In genomic region chr14:54339771-54340170, GRCh38 we compare ENCODE assay signal across 31 cellular contexts. TPM values are rescaled to one million over a fixed set of nuclear protein-coding genes. Genes with fewer than 3 reads are reported as not detected.
"Had no signal": no experiment of that assay in that cellular context is flagged by ENCODE, and none has a peak within 500 bp of the region (broad histone marks: within the 10 kb centered on the region; RNA-seq: fewer than 3 reads in every experiment).

No MANE protein-coding gene starts in this region.

- H3K27ac Mint-ChIP-seq: activated B cell treated with CpG ODN at 0.5 μM for 24 hours; activated CD4-positive, alpha-beta memory T cell treated with anti-CD3 and anti-CD28 coated beads for 36 hours; activated CD8-positive, alpha-beta memory T cell treated with anti-CD3 and anti-CD28 coated beads, Interleukin-2, amount 10 ng/mL, durations not matched to agents 7 days and 5 days; activated CD8-positive, alpha-beta T cell treated with anti-CD3 and anti-CD28 coated beads, Interleukin-2, amount 10 ng/mL, durations not matched to agents 7 days and 5 days; activated naive CD4-positive, alpha-beta T cell treated with anti-CD3 and anti-CD28 coated beads for 36 hours; activated naive CD4-positive, alpha-beta T cell treated with anti-CD3 and anti-CD28 coated beads, Interleukin-2, amount 50 U/mL, for 24 hours; activated naive CD8-positive, alpha-beta T cell treated with anti-CD3 and anti-CD28 coated beads for 36 hours; activated naive CD8-positive, alpha-beta T cell treated with anti-CD3 and anti-CD28 coated beads, Interleukin-2, amount 50 U/mL, for 24 hours; activated T-helper 1 cell treated with anti-CD3 and anti-CD28 coated beads, Interleukin-12 subunit alpha, Interleukin-12 subunit beta, Interleukin-2, Interleukin-4 antibody, amounts not matched to agents 30 ng/mL and 10 ng/mL and 1 ng/mL, durations not matched to agents 14 hours and 24 hours and 36 hours; activated T-helper 2 cell treated with anti-CD3 and anti-CD28 coated beads, Interferon-gamma antibody, Interleukin-2, Interleukin-4, amounts not matched to agents 10 μg/mL and 5 μg/mL and 100 μg/mL, durations not matched to agents 14 hours and 24 hours and 36 hours had no signal

- H3K27ac ChIP-seq: adrenal gland, body of pancreas, colonic mucosa, epithelial cell of prostate, esophagus squamous epithelium, gastroesophageal sphincter, VCaP had no signal

- ATAC-seq: activated CD4-positive, CD25-positive, alpha-beta regulatory T cell treated with anti-CD3 and anti-CD28 coated beads, Interleukin-2, amount 50 U/mL, for 24 hours; activated CD8-positive, alpha-beta memory T cell treated with anti-CD3 and anti-CD28 coated beads, Interleukin-2, amount 10 ng/mL, durations not matched to agents 7 days and 5 days; activated CD8-positive, alpha-beta T cell treated with anti-CD3 and anti-CD28 coated beads, Interleukin-2, amount 10 ng/mL, durations not matched to agents 7 days and 5 days; activated naive CD8-positive, alpha-beta T cell treated with anti-CD3 and anti-CD28 coated beads, Interleukin-2, amount 50 U/mL, for 24 hours; body of pancreas; gastroesophageal sphincter had no signal

- H3K36me3 Mint-ChIP-seq: activated CD4-positive, alpha-beta memory T cell treated with anti-CD3 and anti-CD28 coated beads for 36 hours; activated CD8-positive, alpha-beta memory T cell treated with anti-CD3 and anti-CD28 coated beads, Interleukin-2, amount 10 ng/mL, durations not matched to agents 7 days and 5 days; activated naive CD4-positive, alpha-beta T cell treated with anti-CD3 and anti-CD28 coated beads, Interleukin-2, amount 50 U/mL, for 24 hours; activated naive CD8-positive, alpha-beta T cell treated with anti-CD3 and anti-CD28 coated beads for 36 hours had no signal

- H3K36me3 ChIP-seq: adrenal gland, colonic mucosa, esophagus squamous epithelium, gastroesophageal sphincter had no signal

- H3K4me3 Mint-ChIP-seq: activated B cell treated with CpG ODN at 0.5 μM for 24 hours; activated CD4-positive, alpha-beta memory T cell treated with anti-CD3 and anti-CD28 coated beads for 36 hours; activated CD8-positive, alpha-beta memory T cell treated with anti-CD3 and anti-CD28 coated beads, Interleukin-2, amount 10 ng/mL, durations not matched to agents 7 days and 5 days; activated CD8-positive, alpha-beta T cell treated with anti-CD3 and anti-CD28 coated beads, Interleukin-2, amount 10 ng/mL, durations not matched to agents 7 days and 5 days; activated naive CD4-positive, alpha-beta T cell treated with anti-CD3 and anti-CD28 coated beads for 36 hours; activated naive CD4-positive, alpha-beta T cell treated with anti-CD3 and anti-CD28 coated beads, Interleukin-2, amount 50 U/mL, for 24 hours; activated naive CD8-positive, alpha-beta T cell treated with anti-CD3 and anti-CD28 coated beads for 36 hours; activated naive CD8-positive, alpha-beta T cell treated with anti-CD3 and anti-CD28 coated beads, Interleukin-2, amount 50 U/mL, for 24 hours; activated T-helper 1 cell treated with anti-CD3 and anti-CD28 coated beads, Interleukin-12 subunit alpha, Interleukin-12 subunit beta, Interleukin-2, Interleukin-4 antibody, amounts not matched to agents 30 ng/mL and 10 ng/mL and 1 ng/mL, durations not matched to agents 14 hours and 24 hours and 36 hours had no signal

- DNase-seq: activated B cell treated with CpG ODN at 0.5 μM for 24 hours; activated CD4-positive, alpha-beta memory T cell treated with anti-CD3 and anti-CD28 coated beads for 36 hours; activated CD4-positive, alpha-beta T cell treated with anti-CD3 and anti-CD28 coated beads for 48 hours; activated CD4-positive, alpha-beta T cell treated with anti-CD3 and anti-CD28 coated beads, Interleukin-2, amount 50 U/mL, for 1 hour; activated CD8-positive, alpha-beta memory T cell treated with anti-CD3 and anti-CD28 coated beads, Interleukin-2, amount 10 ng/mL, durations not matched to agents 7 days and 5 days; activated CD8-positive, alpha-beta memory T cell treated with anti-CD3 and anti-CD28 coated beads, Interleukin-2, amount 50 U/mL, for 4 hours; activated CD8-positive, alpha-beta T cell treated with anti-CD3 and anti-CD28 coated beads, Interleukin-2, amount 10 ng/mL, durations not matched to agents 7 days and 5 days; activated effector memory CD4-positive, alpha-beta T cell treated with anti-CD3 and anti-CD28 coated beads, Interleukin-2, amount 50 U/mL, for 16 hours; activated naive CD4-positive, alpha-beta T cell treated with anti-CD3 and anti-CD28 coated beads for 36 hours; activated naive CD8-positive, alpha-beta T cell treated with anti-CD3 and anti-CD28 coated beads for 36 hours; activated naive CD8-positive, alpha-beta T cell treated with anti-CD3 and anti-CD28 coated beads, Interleukin-2, amount 50 U/mL, for 24 hours; activated T-cell treated with anti-CD3 and anti-CD28 coated beads, Interleukin-2, amount 50 U/mL, for 1 hour; activated T-cell treated with anti-CD3 and anti-CD28 coated beads, Interleukin-2, amount 50 U/mL, for 48 hours; adrenal gland; amygdala; aorta; body of pancreas; caudate nucleus; cerebellar nuclear complex; colonic mucosa; effector CD8-positive, alpha-beta T cell; esophagus squamous epithelium; foreskin melanocyte; T-helper 2 cell had no signal

- H3K27me3 ChIP-seq: adrenal gland, body of pancreas, colonic mucosa, gastroesophageal sphincter had no signal

- H3K9me3 Mint-ChIP-seq: activated B cell treated with CpG ODN at 0.5 μM for 24 hours; activated CD4-positive, alpha-beta memory T cell treated with anti-CD3 and anti-CD28 coated beads for 36 hours; activated naive CD4-positive, alpha-beta T cell treated with anti-CD3 and anti-CD28 coated beads for 36 hours; activated naive CD4-positive, alpha-beta T cell treated with anti-CD3 and anti-CD28 coated beads, Interleukin-2, amount 50 U/mL, for 24 hours; activated naive CD8-positive, alpha-beta T cell treated with anti-CD3 and anti-CD28 coated beads for 36 hours; activated naive CD8-positive, alpha-beta T cell treated with anti-CD3 and anti-CD28 coated beads, Interleukin-2, amount 50 U/mL, for 24 hours; activated T-helper 1 cell treated with anti-CD3 and anti-CD28 coated beads, Interleukin-12 subunit alpha, Interleukin-12 subunit beta, Interleukin-2, Interleukin-4 antibody, amounts not matched to agents 30 ng/mL and 10 ng/mL and 1 ng/mL, durations not matched to agents 14 hours and 24 hours and 36 hours; activated T-helper 2 cell treated with anti-CD3 and anti-CD28 coated beads, Interferon-gamma antibody, Interleukin-2, Interleukin-4, amounts not matched to agents 10 μg/mL and 5 μg/mL and 100 μg/mL, durations not matched to agents 14 hours and 24 hours and 36 hours had no signal

- H3K4me1 Mint-ChIP-seq: activated CD8-positive, alpha-beta memory T cell treated with anti-CD3 and anti-CD28 coated beads, Interleukin-2, amount 10 ng/mL, durations not matched to agents 7 days and 5 days; activated naive CD4-positive, alpha-beta T cell treated with anti-CD3 and anti-CD28 coated beads, Interleukin-2, amount 50 U/mL, for 24 hours; activated naive CD8-positive, alpha-beta T cell treated with anti-CD3 and anti-CD28 coated beads for 36 hours; activated naive CD8-positive, alpha-beta T cell treated with anti-CD3 and anti-CD28 coated beads, Interleukin-2, amount 50 U/mL, for 24 hours had no signal

- H3K4me3 ChIP-seq: adrenal gland, body of pancreas, colonic mucosa, esophagus squamous epithelium, gastroesophageal sphincter had no signal

- H3K9me3 ChIP-seq: adrenal gland, body of pancreas, colonic mucosa, esophagus squamous epithelium, gastroesophageal sphincter had no signal

- H3K27me3 Mint-ChIP-seq: activated naive CD8-positive, alpha-beta T cell treated with anti-CD3 and anti-CD28 coated beads for 36 hours had no signal

- H3K4me1 ChIP-seq: adrenal gland, body of pancreas, colonic mucosa, esophagus squamous epithelium had no signal

RNA-seq across cellular contexts. Expression of gene CDKN3, which starts 57.0 kb away (rescaled TPM):
- total RNA-seq: body of pancreas had no signal
